Comparison of ENCODE assay signal across 9 cellular contexts in genomic region chr2:111209045-111209514, GRCh38.
DNase-seq lines count a peak whose midpoint lies in the region; ATAC-seq lines count a peak whose summit lies in the region.
"Had no signal": no experiment of that assay in that cellular context is flagged by ENCODE, and none has a peak within 500 bp of the region (broad histone marks: within the 10 kb centered on the region; RNA-seq: fewer than 3 reads in every experiment).

No MANE protein-coding gene starts in this region.

- ATAC-seq in HG03025 (IDR thresholded peaks at IDR 0.05; ENCODE audit: low FRiP score, unreplicated experiment) = peak; percentile 87
- ATAC-seq in naive thymus-derived CD8-positive, alpha-beta T cell = peak; percentile 35 to 49

- peaks cover 28% of the 10 kb centered on the region for H3K9me3 Mint-ChIP-seq in T-helper 1 cell treated with Interleukin-12 subunit alpha and Interleukin-12 subunit beta and Interleukin-4 antibody, amounts not matched to agents 30 μg/mL and 1 μg/mL, for 36 hours
- H3K9me3 Mint-ChIP-seq in naive thymus-derived CD8-positive, alpha-beta T cell = peaks cover 1 to 26% (median 9%) of the 10 kb centered on the region in 9 donors

- in situ Hi-C loops in G401 (cut with HindIII; ENCODE audit: low sequenced_read_pairs) = no loop called here

- DNase-seq in activated T-cell treated with anti-CD3 and anti-CD28 coated beads for 48 hours (ENCODE audit: low read depth) (peak; percentile 10), activated T-cell treated with anti-CD3 and anti-CD28 coated beads for 4 hours (no peak), HT-29 (ENCODE audit: low spot score) (no peak), caudate nucleus (lab: John Stamatoyannopoulos, UW) (no peak), G401 (ENCODE audit: low spot score) (no peak)
- no peak for DNase-seq in naive thymus-derived CD8-positive, alpha-beta T cell

- peaks cover 42% of the 10 kb centered on the region for H3K36me3 Mint-ChIP-seq in T-helper 1 cell treated with Interleukin-12 subunit alpha and Interleukin-12 subunit beta and Interleukin-4 antibody, amounts not matched to agents 30 μg/mL and 1 μg/mL, for 36 hours (ENCODE audit: low read depth)
- peaks cover 0 to 9% (median 8%) of the 10 kb centered on the region in 3 donors for H3K36me3 Mint-ChIP-seq in naive thymus-derived CD8-positive, alpha-beta T cell

- POLR2A ChIA-PET in naive thymus-derived CD8-positive, alpha-beta T cell (lab: Charles Lee) = no interaction called here

- peak overlapping the region; percentile 70 for H3K27ac Mint-ChIP-seq in T-helper 1 cell treated with Interleukin-12 subunit alpha and Interleukin-12 subunit beta and Interleukin-4 antibody, amounts not matched to agents 30 μg/mL and 1 μg/mL, for 36 hours
- H3K27ac Mint-ChIP-seq in naive thymus-derived CD8-positive, alpha-beta T cell = no peak overlapping the region

- H3K27me3 Mint-ChIP-seq in T-helper 1 cell treated with Interleukin-12 subunit alpha and Interleukin-12 subunit beta and Interleukin-4 antibody, amounts not matched to agents 30 μg/mL and 1 μg/mL, for 36 hours (ENCODE audit: low read depth) = peaks cover 4% of the 10 kb centered on the region
- peaks cover 0 to 2% (median under 1%) of the 10 kb centered on the region in 5 donors for H3K27me3 Mint-ChIP-seq in naive thymus-derived CD8-positive, alpha-beta T cell

- H3K4me1 Mint-ChIP-seq in T-helper 1 cell treated with Interleukin-12 subunit alpha and Interleukin-12 subunit beta and Interleukin-4 antibody, amounts not matched to agents 30 μg/mL and 1 μg/mL, for 36 hours (ENCODE audit: low read depth) = peaks cover 42% of the 10 kb centered on the region
- H3K4me1 Mint-ChIP-seq in naive thymus-derived CD8-positive, alpha-beta T cell = peaks cover 0 to 9% (median 0%) of the 10 kb centered on the region in 4 donors

- peak overlapping the region; percentile 42 for H3K4me3 Mint-ChIP-seq in T-helper 1 cell treated with Interleukin-12 subunit alpha and Interleukin-12 subunit beta and Interleukin-4 antibody, amounts not matched to agents 30 μg/mL and 1 μg/mL, for 36 hours
- no peak overlapping the region for H3K4me3 Mint-ChIP-seq in naive thymus-derived CD8-positive, alpha-beta T cell

- no peak overlapping the region for H3K27ac ChIP-seq in caudate nucleus (ENCODE audit: low read depth, low read length)
- H3K27ac ChIP-seq: C4-2B had no signal
